In the genomic region with DNA sequence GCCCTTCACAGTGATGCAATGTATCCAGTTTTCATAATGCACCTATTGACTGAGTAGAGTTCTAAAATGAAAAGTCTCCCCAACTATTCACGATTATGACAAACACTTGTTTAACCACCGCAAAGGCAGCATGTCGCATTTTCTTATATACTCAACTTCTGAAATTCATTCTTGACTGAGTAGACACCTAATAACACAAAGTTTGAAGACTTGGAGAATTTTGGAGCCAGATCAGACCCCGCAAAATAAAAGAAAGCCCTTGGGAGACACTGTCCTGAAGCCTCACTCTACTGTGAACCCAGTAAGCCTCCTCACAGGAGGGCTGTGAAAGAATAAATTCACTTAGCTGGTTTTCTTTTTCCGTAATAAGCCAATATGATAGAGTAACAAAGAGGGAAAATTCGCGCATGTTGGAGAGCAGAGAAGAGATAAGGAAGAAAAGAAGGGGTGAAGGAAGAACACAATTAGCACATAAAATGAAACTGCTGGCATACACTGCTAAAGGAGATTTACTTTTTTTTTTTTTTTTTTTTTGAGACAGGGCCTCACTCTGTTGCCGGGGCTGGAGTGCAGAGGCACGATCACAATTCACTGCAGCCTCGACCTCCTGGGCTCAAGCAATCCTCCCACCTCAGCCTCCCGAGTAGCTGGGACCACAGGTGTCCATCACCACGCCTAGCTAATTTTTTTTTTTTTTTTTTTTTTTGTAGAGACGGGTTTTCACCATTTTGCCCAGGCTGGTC, we compare ENCODE assay signal across 8 cellular contexts. TPM values are rescaled to one million over a fixed set of nuclear protein-coding genes. Genes with fewer than 3 reads are reported as not detected.
DNase-seq lines count a peak whose midpoint lies in the region; ATAC-seq lines count a peak whose summit lies in the region.

No MANE protein-coding gene starts in this region.

- no peaks in the 10 kb centered on the region for H3K9me3 Mint-ChIP-seq in activated T-cell treated with anti-CD3 and anti-CD28 coated beads, Interleukin-2, amount 50 U/mL, for 4 hours
- H3K9me3 Mint-ChIP-seq in activated naive CD8-positive, alpha-beta T cell treated with anti-CD3 and anti-CD28 coated beads for 36 hours: no peaks in the 10 kb centered on the region

- ATAC-seq in activated T-cell treated with anti-CD3 and anti-CD28 coated beads, Interleukin-2, amount 50 U/mL, for 4 hours: no peak
- no peak for ATAC-seq in HG02981 (IDR thresholded peaks at IDR 0.05; ENCODE audit: unreplicated experiment)
- ATAC-seq in HG02870 (IDR thresholded peaks at IDR 0.05; ENCODE audit: unreplicated experiment): no peak
- ATAC-seq in HG03520 (IDR thresholded peaks at IDR 0.05; ENCODE audit: unreplicated experiment): no peak

- H3K27me3 ChIP-seq in layer of hippocampus (ENCODE audit: control insufficient read depth, insufficient read depth, low read length): no peaks in the 10 kb centered on the region

- no peak for DNase-seq in activated T-cell treated with anti-CD3 and anti-CD28 coated beads, Interleukin-2, amount 50 U/mL, for 4 hours
- DNase-seq in activated T-cell treated with anti-CD3 and anti-CD28 coated beads for 4 hours: no peak
- DNase-seq in activated naive CD8-positive, alpha-beta T cell treated with anti-CD3 and anti-CD28 coated beads for 36 hours: no peak
- DNase-seq in superior temporal gyrus (ENCODE audit: extremely low spot score): peak; percentile 83

- peaks cover 55% of the 10 kb centered on the region for H3K27me3 Mint-ChIP-seq in activated T-cell treated with anti-CD3 and anti-CD28 coated beads, Interleukin-2, amount 50 U/mL, for 4 hours (ENCODE audit: low read depth)
- peaks cover 81% of the 10 kb centered on the region for H3K27me3 Mint-ChIP-seq in activated naive CD8-positive, alpha-beta T cell treated with anti-CD3 and anti-CD28 coated beads for 36 hours

- peak overlapping the region; percentile 71 for H3K27ac Mint-ChIP-seq in activated naive CD8-positive, alpha-beta T cell treated with anti-CD3 and anti-CD28 coated beads for 36 hours

- H3K27ac ChIP-seq in layer of hippocampus (ENCODE audit: low read depth, low read length): peak overlapping the region; percentile 97

- no peaks in the 10 kb centered on the region for H3K36me3 Mint-ChIP-seq in activated T-cell treated with anti-CD3 and anti-CD28 coated beads, Interleukin-2, amount 50 U/mL, for 4 hours (ENCODE audit: insufficient read depth)
- H3K36me3 Mint-ChIP-seq in activated naive CD8-positive, alpha-beta T cell treated with anti-CD3 and anti-CD28 coated beads for 36 hours: peaks cover 4% of the 10 kb centered on the region

- H3K4me1 Mint-ChIP-seq in activated T-cell treated with anti-CD3 and anti-CD28 coated beads, Interleukin-2, amount 50 U/mL, for 4 hours (ENCODE audit: low read depth): peaks cover 20% of the 10 kb centered on the region
- peaks cover 13% of the 10 kb centered on the region for H3K4me1 Mint-ChIP-seq in activated naive CD8-positive, alpha-beta T cell treated with anti-CD3 and anti-CD28 coated beads for 36 hours

- H3K4me3 Mint-ChIP-seq in activated T-cell treated with anti-CD3 and anti-CD28 coated beads, Interleukin-2, amount 50 U/mL, for 4 hours: peak overlapping the region; percentile 62
- peak overlapping the region; percentile 80 for H3K4me3 Mint-ChIP-seq in activated naive CD8-positive, alpha-beta T cell treated with anti-CD3 and anti-CD28 coated beads for 36 hours

RNA-seq across cellular contexts. Expression of a gene that starts 0.5 kb away (rescaled TPM):
- 1 to 10 TPM in 2 of 3 donors, under 1 TPM in 1; 0.63 to 1.5 (median 1.2) TPM for total RNA-seq in activated T-cell treated with anti-CD3 and anti-CD28 coated beads, Interleukin-2, amount 50 U/mL, for 4 hours
- total RNA-seq in activated naive CD8-positive, alpha-beta T cell treated with anti-CD3 and anti-CD28 coated beads for 36 hours: 1 to 10 TPM in 1 of 2 experiments, under 1 TPM in 1; 0.94 to 1.1 TPM

RNA-seq across cellular contexts. Expression of a gene that starts 13.5 kb away (rescaled TPM):
- total RNA-seq in activated T-cell treated with anti-CD3 and anti-CD28 coated beads, Interleukin-2, amount 50 U/mL, for 4 hours: 10 to 100 TPM; 54.7 to 58.9 (median 56.3) TPM
- 10 to 100 TPM; 45.0 to 48.3 TPM for total RNA-seq in activated naive CD8-positive, alpha-beta T cell treated with anti-CD3 and anti-CD28 coated beads for 36 hours
